In genomic region chr20:31918471-31919105, GRCh38 we compare ENCODE assay signal across 33 cellular contexts. TPM values are rescaled to one million over a fixed set of nuclear protein-coding genes. Genes with fewer than 3 reads are reported as not detected.
DNase-seq lines count a peak whose midpoint lies in the region; ATAC-seq and TF ChIP-seq lines count a peak whose summit lies in the region.
"Had no signal": no experiment of that assay in that cellular context is flagged by ENCODE, and none has a peak within 500 bp of the region (broad histone marks: within the 10 kb centered on the region; RNA-seq: fewer than 3 reads in every experiment).

No MANE protein-coding gene starts in this region.

- no peak overlapping the region for H2BK120ac ChIP-seq in mesenchymal stem cell (ENCODE audit: low read depth, low read length)

- no peaks in the 10 kb centered on the region for H3K4me1 Mint-ChIP-seq in MCF 10A (ENCODE audit: insufficient read depth, unreplicated experiment)
- peaks cover 3% of the 10 kb centered on the region for H3K4me1 Mint-ChIP-seq in chondrocyte (ENCODE audit: low read depth)
- H3K4me1 Mint-ChIP-seq: CD4-positive, CD25-positive, alpha-beta regulatory T cell had no signal

- H2BK5ac ChIP-seq in mesenchymal stem cell (ENCODE audit: low read depth, low read length, poor library complexity, severe bottlenecking) = no peak overlapping the region

- H3K79me1 ChIP-seq in mesenchymal stem cell (replicated peaks; ENCODE audit: low read length, poor library complexity, severe bottlenecking) = no peaks in the 10 kb centered on the region

- ATAC-seq in upper lobe of right lung (no peak), gastroesophageal sphincter (no peak), left lobe of liver (no peak)
- ATAC-seq: body of pancreas, SK-N-SH treated with all-trans-retinoic acid at 6 μM for 48 hours had no signal

- POLR2A ChIA-PET in MCF 10A (lab: Yijun Ruan, JAX) = interaction anchor here (0.8 kb wide), 1 partner anchor 34 kb away, joined by 3 read pairs; the partner anchor contains the start of gene PDRG1

- no peaks in the 10 kb centered on the region for H3K9me3 ChIP-seq in breast epithelium
- no peaks in the 10 kb centered on the region for H3K9me3 ChIP-seq in mesenchymal stem cell (ENCODE audit: control insufficient read depth, low read length)
- H3K9me3 ChIP-seq in upper lobe of right lung = no peaks in the 10 kb centered on the region
- no peaks in the 10 kb centered on the region for H3K9me3 ChIP-seq in gastroesophageal sphincter
- H3K9me3 ChIP-seq: body of pancreas, suprapubic skin, upper lobe of left lung had no signal

- H4K8ac ChIP-seq in mesenchymal stem cell (ENCODE audit: low read length) = no peak overlapping the region

- no peak overlapping the region for H2AK5ac ChIP-seq in mesenchymal stem cell (ENCODE audit: low read length, severe bottlenecking)

- no peak overlapping the region for H3K4me2 ChIP-seq in mesenchymal stem cell (ENCODE audit: low read length, poor library complexity, severe bottlenecking)

- peaks cover 37% of the 10 kb centered on the region for H3K27me3 Mint-ChIP-seq in MCF 10A (ENCODE audit: insufficient read depth, unreplicated experiment)
- peaks cover 49% of the 10 kb centered on the region for H3K27me3 Mint-ChIP-seq in chondrocyte (ENCODE audit: low read depth)

- no peak overlapping the region for H3K23ac ChIP-seq in mesenchymal stem cell (ENCODE audit: low read length in 2 of 2)

- H3K18ac ChIP-seq in mesenchymal stem cell (ENCODE audit: low read depth in 1 of 2, low read length in 2 of 2) = no peak overlapping the region

- H2AFZ ChIP-seq in mesenchymal stem cell (ENCODE audit: low read depth, low read length) = no peak overlapping the region

- H3K4me3 ChIP-seq in breast epithelium = no peak overlapping the region
- H3K4me3 ChIP-seq in mesenchymal stem cell (ENCODE audit: insufficient read depth in 1 of 2, low read depth in 1 of 2, low read length in 2 of 2) = no peak overlapping the region
- H3K4me3 ChIP-seq in upper lobe of right lung = no peak overlapping the region
- H3K4me3 ChIP-seq in gastroesophageal sphincter = no peak overlapping the region
- H3K4me3 ChIP-seq: body of pancreas, suprapubic skin, upper lobe of left lung had no signal

- TF ChIP-seq EP300 in gastroesophageal sphincter (IDR thresholded peaks at IDR 0.05) = no peak

- H4K91ac ChIP-seq in mesenchymal stem cell (ENCODE audit: low read length) = no peak overlapping the region

- H3K27me3 ChIP-seq in breast epithelium = no peaks in the 10 kb centered on the region
- H3K27me3 ChIP-seq in mesenchymal stem cell (ENCODE audit: control insufficient read depth in 1 of 2, insufficient read depth in 1 of 2, low read length in 2 of 2) = peaks cover 57 to 82% of the 10 kb centered on the region in 2 experiments
- H3K27me3 ChIP-seq in upper lobe of right lung = no peaks in the 10 kb centered on the region
- H3K27me3 ChIP-seq in gastroesophageal sphincter = peaks cover 35% of the 10 kb centered on the region
- H3K27me3 ChIP-seq: body of pancreas, upper lobe of left lung had no signal

- peak; percentile 10 for DNase-seq in MCF 10A (ENCODE audit: unreplicated experiment)
- no peak for DNase-seq in breast epithelium (ENCODE audit: low spot score in 2 of 2)
- DNase-seq in chondrocyte (ENCODE audit: low spot score) = peak; percentile 54
- DNase-seq in mesenchymal stem cell = peak; percentile 18
- peak; percentile 5 for DNase-seq in upper lobe of right lung
- no peak for DNase-seq in AG08396 (ENCODE audit: low spot score)
- DNase-seq in left lobe of liver (ENCODE audit: low spot score) = no peak
- DNase-seq: 8988T; activated CD4-positive, alpha-beta T cell treated with anti-CD3 and anti-CD28 coated beads, Interleukin-2, amount 50 U/mL, for 4 hours; activated naive CD4-positive, alpha-beta T cell treated with Interleukin-2 at 50 U/mL for 16 hours; body of pancreas; Calu3; CD4-positive, CD25-positive, alpha-beta regulatory T cell; DND-41; head of caudate nucleus; midbrain; naive B cell; NCI-H2029; NCI-H524; occipital lobe; stimulated activated naive CD4-positive, alpha-beta T cell treated with Interleukin-2 at 50 U/mL for 16 hours; upper lobe of left lung had no signal

- TF ChIP-seq POLR2A in breast epithelium (IDR thresholded peaks at IDR 0.05) (no peak), gastroesophageal sphincter (IDR thresholded peaks at IDR 0.05) (no peak)

- no peak overlapping the region for H3K4ac ChIP-seq in mesenchymal stem cell (ENCODE audit: low read depth in 1 of 2, low read length in 2 of 2)

- peak overlapping the region in 1 of 2 experiments; percentile 26 for H3K14ac ChIP-seq in mesenchymal stem cell (ENCODE audit: low read length in 2 of 2)

- H3K9ac ChIP-seq in mesenchymal stem cell (ENCODE audit: low read length) = no peak overlapping the region

- intact Hi-C loops in MCF 10A (cut with micrococcal nuclease) = no loop called here
- intact Hi-C loops in breast epithelium (cut with DNase I; ENCODE audit: low total_unique reads) = no loop called here
- intact Hi-C loops in upper lobe of right lung (cut with DNase I) = no loop called here

- BruUV-seq in MCF 10A (replicated peaks; lab: Mats Ljungman, UMichigan) = no TSS peak

- no peak overlapping the region for H2BK12ac ChIP-seq in mesenchymal stem cell (ENCODE audit: low read length in 2 of 2)

- H3K27ac ChIP-seq in breast epithelium (no peak overlapping the region), mesenchymal stem cell (ENCODE audit: low read length, poor library complexity, severe bottlenecking) (no peak overlapping the region), upper lobe of right lung (no peak overlapping the region), gastroesophageal sphincter (no peak overlapping the region)
- H3K27ac ChIP-seq: body of pancreas, suprapubic skin, upper lobe of left lung had no signal

- H3K4me1 ChIP-seq in breast epithelium = no peaks in the 10 kb centered on the region
- H3K4me1 ChIP-seq in mesenchymal stem cell (ENCODE audit: control insufficient read depth, insufficient read depth, low read depth, low read length) = peaks cover 2% of the 10 kb centered on the region
- no peaks in the 10 kb centered on the region for H3K4me1 ChIP-seq in upper lobe of right lung
- H3K4me1 ChIP-seq in gastroesophageal sphincter = no peaks in the 10 kb centered on the region
- H3K4me1 ChIP-seq: body of pancreas, suprapubic skin, upper lobe of left lung had no signal

- H3K9me3 Mint-ChIP-seq in MCF 10A (ENCODE audit: unreplicated experiment) (no peaks in the 10 kb centered on the region), chondrocyte (ENCODE audit: low read depth) (no peaks in the 10 kb centered on the region)
- H3K9me3 Mint-ChIP-seq: activated T-helper 1 cell treated with anti-CD3 and anti-CD28 coated beads, Interleukin-12 subunit alpha, Interleukin-12 subunit beta, Interleukin-2, Interleukin-4 antibody, amounts not matched to agents 30 ng/mL and 10 ng/mL and 1 ng/mL, durations not matched to agents 14 hours and 24 hours and 36 hours; CD4-positive, CD25-positive, alpha-beta regulatory T cell; naive B cell; T-helper 1 cell treated with Interleukin-12 subunit alpha and Interleukin-12 subunit beta and Interleukin-4 antibody, amounts not matched to agents 30 μg/mL and 1 μg/mL, for 36 hours had no signal

- WGBS in mesenchymal stem cell = 77% methylated on average over 7 of the region's 7 CpGs
- 70 to 86% methylated on average over 4 to 6 of the region's 7 CpGs for WGBS in gastroesophageal sphincter (ENCODE audit: low coverage in 1 of 2), 2 donors

- H3K36me3 ChIP-seq in breast epithelium (no peaks in the 10 kb centered on the region), mesenchymal stem cell (ENCODE audit: control insufficient read depth in 1 of 2, insufficient read depth in 2 of 2, low read depth in 1 of 2, low read length in 2 of 2) (no peaks in the 10 kb centered on the region), upper lobe of right lung (no peaks in the 10 kb centered on the region), gastroesophageal sphincter (no peaks in the 10 kb centered on the region)
- H3K36me3 ChIP-seq: suprapubic skin, upper lobe of left lung had no signal

- H3K4me3 Mint-ChIP-seq in MCF 10A (ENCODE audit: unreplicated experiment) (no peak overlapping the region), chondrocyte (ENCODE audit: unreplicated experiment) (no peak overlapping the region)
- H3K4me3 Mint-ChIP-seq: activated T-helper 1 cell treated with anti-CD3 and anti-CD28 coated beads, Interleukin-12 subunit alpha, Interleukin-12 subunit beta, Interleukin-2, Interleukin-4 antibody, amounts not matched to agents 30 ng/mL and 10 ng/mL and 1 ng/mL, durations not matched to agents 14 hours and 24 hours and 36 hours; CD4-positive, CD25-positive, alpha-beta regulatory T cell; naive B cell; T-helper 1 cell treated with Interleukin-12 subunit alpha and Interleukin-12 subunit beta and Interleukin-4 antibody, amounts not matched to agents 30 μg/mL and 1 μg/mL, for 36 hours had no signal

- TF ChIP-seq CTCF in MCF 10A (IDR thresholded peaks at IDR 0.05; ENCODE audit: unreplicated experiment) (no peak), breast epithelium (IDR thresholded peaks at IDR 0.05) (no peak), chondrocyte (IDR thresholded peaks at IDR 0.05) (no peak), upper lobe of right lung (IDR thresholded peaks at IDR 0.05) (no peak), gastroesophageal sphincter (IDR thresholded peaks at IDR 0.05) (no peak)

- no peak overlapping the region for H3K27ac Mint-ChIP-seq in MCF 10A (ENCODE audit: low read depth, unreplicated experiment)
- no peak overlapping the region for H3K27ac Mint-ChIP-seq in chondrocyte (ENCODE audit: unreplicated experiment)
- H3K27ac Mint-ChIP-seq: activated T-helper 1 cell treated with anti-CD3 and anti-CD28 coated beads, Interleukin-12 subunit alpha, Interleukin-12 subunit beta, Interleukin-2, Interleukin-4 antibody, amounts not matched to agents 30 ng/mL and 10 ng/mL and 1 ng/mL, durations not matched to agents 14 hours and 24 hours and 36 hours; CD4-positive, CD25-positive, alpha-beta regulatory T cell; T-helper 1 cell treated with Interleukin-12 subunit alpha and Interleukin-12 subunit beta and Interleukin-4 antibody, amounts not matched to agents 30 μg/mL and 1 μg/mL, for 36 hours had no signal

- H3K36me3 Mint-ChIP-seq in MCF 10A (ENCODE audit: insufficient read depth, unreplicated experiment) (no peaks in the 10 kb centered on the region), chondrocyte (ENCODE audit: low read depth) (no peaks in the 10 kb centered on the region)
- H3K36me3 Mint-ChIP-seq: CD4-positive, CD25-positive, alpha-beta regulatory T cell; naive B cell had no signal

- no peak overlapping the region for H2BK15ac ChIP-seq in mesenchymal stem cell (ENCODE audit: low read depth, poor library complexity, severe bottlenecking)

- CTCF ChIA-PET in MCF 10A (lab: Yijun Ruan, JAX) = interaction anchor here (0.6 to 1.2 kb wide), 5 partner anchors 33 to 558 kb away, joined by 3 to 6 read pairs (median 3); partner anchors contain the start of genes PDRG1 and XKR7

RNA-seq across cellular contexts. Expression of gene PDRG1, which starts 33.3 kb away (rescaled TPM):
- total RNA-seq in MCF 10A (2022) (12.2 and 16.3 TPM in 2 replicates), breast epithelium (10 to 100 TPM in 1 of 3 donors, 1 to 10 TPM in 2; 5.1 to 11.1 (median 9.8) TPM), chondrocyte (8.9 to 19.0 TPM (median 15.2 TPM) in 3 replicates), upper lobe of right lung (8.0 TPM), gastroesophageal sphincter (10 to 100 TPM; 10.5 to 11.2 (median 11.0) TPM), left lobe of liver (5.1 TPM)
- polyA plus RNA-seq in mesenchymal stem cell (2013, experiment 1 of 2) = 10.6 TPM
- 11.3 TPM for polyA plus RNA-seq in mesenchymal stem cell (2013, experiment 2 of 2)

RNA-seq across cellular contexts. Expression of gene TTLL9, which starts 48.2 kb away (rescaled TPM):
- total RNA-seq in MCF 10A (2022) (0.19 TPM in 1 of 2 replicates, not detected in the other), breast epithelium (1 to 10 TPM in 1 of 3 donors, under 1 TPM in 2; 0.16 to 2.9 (median 0.98) TPM), chondrocyte (0.24 to 0.37 TPM (median 0.33 TPM) in 3 replicates), upper lobe of right lung (0.49 TPM), gastroesophageal sphincter (under 1 TPM in 1 of 4 donors, not detected in 3; 0.47 TPM), left lobe of liver (not detected)
- not detected for polyA plus RNA-seq in mesenchymal stem cell (2013, experiment 1 of 2)
- 0.03 TPM for polyA plus RNA-seq in mesenchymal stem cell (2013, experiment 2 of 2)
- total RNA-seq: activated T-helper 1 cell treated with anti-CD3 and anti-CD28 coated beads, Interleukin-12 subunit alpha, Interleukin-12 subunit beta, Interleukin-2, Interleukin-4 antibody, amounts not matched to agents 30 ng/mL and 10 ng/mL and 1 ng/mL, durations not matched to agents 14 hours and 24 hours and 36 hours; Calu3; CD4-positive, CD25-positive, alpha-beta regulatory T cell; epithelial cell of proximal tubule; HT1080 had no signal
- polyA plus RNA-seq: CD4-positive, CD25-positive, alpha-beta regulatory T cell; keratinocyte had no signal

RNA-seq across cellular contexts. Expression of gene DUSP15, which starts 48.3 kb away (rescaled TPM):
- not detected in 2 replicates for total RNA-seq in MCF 10A (2022)
- total RNA-seq in breast epithelium = 1 to 10 TPM; 1.9 to 3.6 (median 2.1) TPM
- total RNA-seq in chondrocyte = 3.6 to 11.6 TPM (median 11.5 TPM) in 3 replicates
- polyA plus RNA-seq in mesenchymal stem cell (2013, experiment 1 of 2) = 0.10 TPM
- 0.11 TPM for polyA plus RNA-seq in mesenchymal stem cell (2013, experiment 2 of 2)
- 2.4 TPM for total RNA-seq in upper lobe of right lung
- total RNA-seq in gastroesophageal sphincter = 1 to 10 TPM; 1.5 to 8.2 (median 4.5) TPM
- 0.38 TPM for total RNA-seq in left lobe of liver
- total RNA-seq: activated T-helper 1 cell treated with anti-CD3 and anti-CD28 coated beads, Interleukin-12 subunit alpha, Interleukin-12 subunit beta, Interleukin-2, Interleukin-4 antibody, amounts not matched to agents 30 ng/mL and 10 ng/mL and 1 ng/mL, durations not matched to agents 14 hours and 24 hours and 36 hours; Calu3; CD4-positive, CD25-positive, alpha-beta regulatory T cell; epithelial cell of proximal tubule; HT1080 had no signal
- polyA plus RNA-seq: CD4-positive, CD25-positive, alpha-beta regulatory T cell; keratinocyte had no signal

RNA-seq across cellular contexts. Expression of gene XKR7, which starts 49.4 kb away (rescaled TPM):
- total RNA-seq in MCF 10A (2022) (not detected in 2 replicates), breast epithelium (not detected), chondrocyte (0.02 TPM in 1 of 3 replicates, not detected in the others), upper lobe of right lung (0.09 TPM), gastroesophageal sphincter (under 1 TPM in 2 of 4 donors, not detected in 2; 0.04 to 0.07 TPM), left lobe of liver (not detected)
- not detected for polyA plus RNA-seq in mesenchymal stem cell (2013, experiment 1 of 2)
- polyA plus RNA-seq in mesenchymal stem cell (2013, experiment 2 of 2) = under 0.01 TPM
- total RNA-seq: activated T-helper 1 cell treated with anti-CD3 and anti-CD28 coated beads, Interleukin-12 subunit alpha, Interleukin-12 subunit beta, Interleukin-2, Interleukin-4 antibody, amounts not matched to agents 30 ng/mL and 10 ng/mL and 1 ng/mL, durations not matched to agents 14 hours and 24 hours and 36 hours; Calu3; H4; HT1080; skeletal muscle tissue; suprapubic skin had no signal
- polyA plus RNA-seq: CD4-positive, CD25-positive, alpha-beta regulatory T cell; keratinocyte; liver had no signal

Comparison
In these comparisons a context has a peak if more than half of its experiments do, and no peak if none do; other contexts are left out.
1. DNase-seq: peak in MCF 10A (single experiment), chondrocyte (single experiment), mesenchymal stem cell (single experiment) and upper lobe of right lung (single experiment); none in breast epithelium (0 of 2), AG08396 (single experiment) and left lobe of liver (single experiment).